17 cellular contexts compared by ENCODE assay signal in genomic region chr18:39840406-39840805, GRCh38.
DNase-seq lines count a peak whose midpoint lies in the region; ATAC-seq and TF ChIP-seq lines count a peak whose summit lies in the region.
"Had no signal": no experiment of that assay in that cellular context is flagged by ENCODE, and none has a peak within 500 bp of the region (broad histone marks: within the 10 kb centered on the region; RNA-seq: fewer than 3 reads in every experiment).

No MANE protein-coding gene starts in this region.

- DNase-seq in EH (ENCODE audit: low read depth): peak; percentile 27
- peak; percentile 10 for DNase-seq in RKO (ENCODE audit: low spot score)
- DNase-seq in epithelial cell of esophagus (ENCODE audit: low read depth): peak; percentile 26
- no peak for DNase-seq in neural crest cell (ENCODE audit: low read depth, low spot score)
- DNase-seq in activated naive CD4-positive, alpha-beta T cell treated with anti-CD3 and anti-CD28 coated beads, Interleukin-2, amount 10 ng/mL, durations not matched to agents 7 days and 5 days: no peak
- DNase-seq in kidney tubule cell (ENCODE audit: low spot score): no peak
- no peak for DNase-seq in DMS153 treated with DMSO at 0.1 percent for 48 hours (lab: John Stamatoyannopoulos, UW; ENCODE audit: unreplicated experiment)
- DNase-seq: activated CD8-positive, alpha-beta memory T cell treated with anti-CD3 and anti-CD28 coated beads, Interleukin-2, amount 50 U/mL, for 4 hours; activated naive CD4-positive, alpha-beta T cell treated with Interleukin-2 at 50 U/mL for 16 hours; colonic mucosa; GF-D8; MV-4-11; SIG-M5; stimulated activated CD4-positive, alpha-beta T cell treated with anti-CD3 and anti-CD28 coated beads, Interleukin-4, amount 100 ng/mL, for 4 hours; T-helper 2 cell had no signal

- H3K9me3 Mint-ChIP-seq in neural crest cell: no peaks in the 10 kb centered on the region
- H3K9me3 Mint-ChIP-seq in activated naive CD4-positive, alpha-beta T cell treated with anti-CD3 and anti-CD28 coated beads, Interleukin-2, amount 10 ng/mL, durations not matched to agents 7 days and 5 days: peaks cover 5% of the 10 kb centered on the region
- H3K9me3 Mint-ChIP-seq: type B pancreatic cell had no signal

- H3K27me3 Mint-ChIP-seq in neural crest cell (ENCODE audit: low read depth): peaks cover 8% of the 10 kb centered on the region
- peaks cover 14% of the 10 kb centered on the region for H3K27me3 Mint-ChIP-seq in activated naive CD4-positive, alpha-beta T cell treated with anti-CD3 and anti-CD28 coated beads, Interleukin-2, amount 10 ng/mL, durations not matched to agents 7 days and 5 days

- CTCF ChIA-PET in activated naive CD4-positive, alpha-beta T cell treated with anti-CD3 and anti-CD28 coated beads, Interleukin-2, amount 10 ng/mL, durations not matched to agents 7 days and 5 days (lab: Charles Lee): no interaction called here

- no peaks in the 10 kb centered on the region for H3K36me3 Mint-ChIP-seq in neural crest cell (ENCODE audit: low read depth)
- no peaks in the 10 kb centered on the region for H3K36me3 Mint-ChIP-seq in activated naive CD4-positive, alpha-beta T cell treated with anti-CD3 and anti-CD28 coated beads, Interleukin-2, amount 10 ng/mL, durations not matched to agents 7 days and 5 days
- H3K36me3 Mint-ChIP-seq: type B pancreatic cell had no signal

- no peak overlapping the region for H3K4me3 ChIP-seq in epithelial cell of esophagus (ENCODE audit: low read length)

- no peak for ATAC-seq in GM21576 (IDR thresholded peaks at IDR 0.05; ENCODE audit: unreplicated experiment)

- no peak for TF ChIP-seq CTCF in epithelial cell of esophagus (IDR thresholded peaks at IDR 0.05; ENCODE audit: insufficient read depth, low read depth, low read length, missing control alignments)
- no peak for TF ChIP-seq CTCF in neural crest cell (conservative IDR thresholded peaks at IDR 0.05)

- H3K4me1 Mint-ChIP-seq in neural crest cell: peaks cover 63% of the 10 kb centered on the region
- H3K4me1 Mint-ChIP-seq in activated naive CD4-positive, alpha-beta T cell treated with anti-CD3 and anti-CD28 coated beads, Interleukin-2, amount 10 ng/mL, durations not matched to agents 7 days and 5 days: no peaks in the 10 kb centered on the region

- peak overlapping the region; percentile 91 for H3K4me3 Mint-ChIP-seq in neural crest cell
- H3K4me3 Mint-ChIP-seq in activated naive CD4-positive, alpha-beta T cell treated with anti-CD3 and anti-CD28 coated beads, Interleukin-2, amount 10 ng/mL, durations not matched to agents 7 days and 5 days: no peak overlapping the region

- H3K27ac Mint-ChIP-seq in neural crest cell (ENCODE audit: unreplicated experiment): peak overlapping the region; percentile 85
- H3K27ac Mint-ChIP-seq in activated naive CD4-positive, alpha-beta T cell treated with anti-CD3 and anti-CD28 coated beads, Interleukin-2, amount 10 ng/mL, durations not matched to agents 7 days and 5 days: no peak overlapping the region

Comparison
In these comparisons a context has a peak if more than half of its experiments do, and no peak if none do; other contexts are left out.
1. DNase-seq: peak in EH (single experiment), RKO (single experiment) and epithelial cell of esophagus (single experiment); none in neural crest cell (single experiment), activated naive CD4-positive, alpha-beta T cell treated with anti-CD3 and anti-CD28 coated beads, Interleukin-2, amount 10 ng/mL, durations not matched to agents 7 days and 5 days (single experiment), kidney tubule cell (single experiment) and DMS153 treated with DMSO at 0.1 percent for 48 hours (single experiment).